ENCODE assay signal across 1 cellular context in genomic region chr17:5361426-5361825, GRCh38.
TF ChIP-seq lines count a peak whose summit lies in the region.

No MANE protein-coding gene starts in this region.

TF ChIP-seq in H1, 55 proteins besides CTCF, POLR2A, EP300 and RAD21:
- TF ChIP-seq BRCA1 (IDR thresholded peaks at IDR 0.05; ENCODE audit: low read depth, low read length) = no peak
- TF ChIP-seq E2F6 (IDR thresholded peaks at IDR 0.05) = no peak
- TF ChIP-seq TCF12 (IDR thresholded peaks at IDR 0.05; ENCODE audit: low read depth, low read length) = no peak
- no peak for TF ChIP-seq FOSL1 (IDR thresholded peaks at IDR 0.05; ENCODE audit: insufficient read depth, low read depth, low read length)
- no peak for TF ChIP-seq CHD2 (IDR thresholded peaks at IDR 0.05; ENCODE audit: low read length)
- no peak for TF ChIP-seq HDAC2 (IDR thresholded peaks at IDR 0.05; ENCODE audit: borderline replicate concordance in 1 of 2, low read depth in 2 of 2, low read length in 2 of 2)
- TF ChIP-seq KDM1A (IDR thresholded peaks at IDR 0.05; ENCODE audit: borderline replicate concordance, low read length) = no peak
- no peak for TF ChIP-seq BACH1 (IDR thresholded peaks at IDR 0.05; ENCODE audit: low read length)
